ENCODE assay signal across 8 cellular contexts in genomic region chr1:154328318-154329151, GRCh38. TPM values are rescaled to one million over a fixed set of nuclear protein-coding genes. Genes with fewer than 3 reads are reported as not detected.
A peak's percentile ranks its signal among the peaks of the same experiment; 100 is the strongest.
DNase-seq lines count a peak whose midpoint lies in the region; ATAC-seq and TF ChIP-seq lines count a peak whose summit lies in the region.

No MANE protein-coding gene starts in this region.

- no peak for TF ChIP-seq EP300 in stomach (IDR thresholded peaks at IDR 0.05)

- H3K27ac ChIP-seq in foreskin keratinocyte (no peak overlapping the region), neutrophil (no peak overlapping the region), stomach (peak overlapping the region; percentile 50 to 98 (median 90))

- no peaks in the 10 kb centered on the region for H3K27me3 ChIP-seq in foreskin keratinocyte
- H3K27me3 ChIP-seq in neutrophil = peaks cover 68% of the 10 kb centered on the region
- peaks cover 0 to 31% (median 13%) of the 10 kb centered on the region in 3 donors for H3K27me3 ChIP-seq in stomach

- H3K36me3 ChIP-seq in neutrophil (no peaks in the 10 kb centered on the region), stomach (peaks cover 17 to 39% (median 30%) of the 10 kb centered on the region in 4 donors)

- H3K4me1 ChIP-seq in foreskin keratinocyte (peaks cover 17% of the 10 kb centered on the region), neutrophil (ENCODE audit: control insufficient read depth in 1 of 2, insufficient read depth in 1 of 2, low read depth in 1 of 2, low read length in 1 of 2) (peaks cover 50 to 77% of the 10 kb centered on the region in 2 experiments), stomach (peaks cover 44 to 75% (median 58%) of the 10 kb centered on the region in 4 donors)

- WGBS in stomach, 5 donors = 5 to 10% (median 7%) methylated on average over 30 to 76 of the region's 76 CpGs

- TF ChIP-seq CTCF in foreskin keratinocyte (conservative IDR thresholded peaks at IDR 0.05) (no peak), neutrophil (IDR thresholded peaks at IDR 0.05) (peak; percentile 21), stomach (IDR thresholded peaks at IDR 0.05) (no peak)

- TF ChIP-seq POLR2A in stomach (IDR thresholded peaks at IDR 0.05) = no peak

- H3K9me3 ChIP-seq in neutrophil = no peaks in the 10 kb centered on the region
- no peaks in the 10 kb centered on the region for H3K9me3 ChIP-seq in stomach

- peak overlapping the region; percentile 37 to 52 for H3K4me3 ChIP-seq in neutrophil (ENCODE audit: low read depth in 1 of 2, low read length in 1 of 2)
- H3K4me3 ChIP-seq in stomach = peak overlapping the region; percentile 52 to 55 (median 54)

- ATAC-seq in HG02973 (IDR thresholded peaks at IDR 0.05; ENCODE audit: unreplicated experiment) (peak; percentile 38), foreskin keratinocyte (peak; percentile 60)

- DNase-seq in DMS153 treated with DMSO at 0.1 percent for 48 hours (lab: John Stamatoyannopoulos, UW; ENCODE audit: unreplicated experiment) (peak; percentile 65), RPMI8226 (peak; percentile 91), foreskin keratinocyte (peak in 1 of 2 donors; percentile 25), stomach (peak; percentile 84), NCI-H2029 treated with DMSO at 0.1 percent for 48 hours (lab: John Stamatoyannopoulos, UW) (no peak)
- peak; percentile 56 to 83 (median 66) for DNase-seq in activated naive CD4-positive, alpha-beta T cell (lab: John Stamatoyannopoulos, UW)

- intact Hi-C loops in stomach (cut with DNase I; ENCODE audit: low total_unique reads) = no loop called here

RNA-seq across cellular contexts. Expression of gene ATP8B2, which starts 3.2 kb away (rescaled TPM):
- 21.2 and 23.1 TPM in 2 replicates for total RNA-seq in foreskin keratinocyte
- 9.0 and 10.0 TPM in 2 replicates for polyA plus RNA-seq in foreskin keratinocyte
- 10 to 100 TPM; 37.4 to 64.2 (median 46.9) TPM for total RNA-seq in stomach
- polyA plus RNA-seq in stomach = 1 to 10 TPM; 5.4 to 6.3 (median 5.5) TPM

RNA-seq across cellular contexts. Expression of gene AQP10, which starts 7.6 kb away (rescaled TPM):
- 0.17 and 0.18 TPM in 2 replicates for total RNA-seq in foreskin keratinocyte
- 0.16 and 0.17 TPM in 2 replicates for polyA plus RNA-seq in foreskin keratinocyte
- total RNA-seq in stomach = not detected
- not detected for polyA plus RNA-seq in stomach

RNA-seq across cellular contexts. Expression of gene HAX1, which starts 56.1 kb away (rescaled TPM):
- total RNA-seq in foreskin keratinocyte = 132 and 142 TPM in 2 replicates
- 154 and 171 TPM in 2 replicates for polyA plus RNA-seq in foreskin keratinocyte
- total RNA-seq in stomach = 100 to 1,000 TPM in 1 of 5 donors, 10 to 100 TPM in 4; 36.2 to 167 (median 61.0) TPM
- polyA plus RNA-seq in stomach = 100 to 1,000 TPM; 100 to 136 (median 120) TPM

Comparison
In these comparisons a context has a peak if more than half of its experiments do, and no peak if none do; other contexts are left out.
1. H3K27ac ChIP-seq: peak in stomach (5 of 5); none in foreskin keratinocyte (single experiment) and neutrophil (single experiment).